In genomic region chrX:153935326-153935851, GRCh38 we compare ENCODE assay signal across 8 cellular contexts. TPM values are rescaled to one million over a fixed set of nuclear protein-coding genes. Genes with fewer than 3 reads are reported as not detected.
A peak's percentile ranks its signal among the peaks of the same experiment; 100 is the strongest.
DNase-seq lines count a peak whose midpoint lies in the region; ATAC-seq and TF ChIP-seq lines count a peak whose summit lies in the region.

No MANE protein-coding gene starts in this region.

- WGBS in stomach, 5 donors: 6 to 35% (median 29%) methylated on average over 7 to 28 of the region's 32 CpGs

- H3K36me3 ChIP-seq in SJCRH30 (no peaks in the 10 kb centered on the region), stomach (peaks cover 3 to 24% (median 22%) of the 10 kb centered on the region in 4 donors)

- H3K27ac Mint-ChIP-seq in glutamatergic neuron (ENCODE audit: unreplicated experiment): no peak overlapping the region

- no peak for TF ChIP-seq CTCF in AG09309 (IDR thresholded peaks at IDR 0.05; ENCODE audit: control insufficient read depth, insufficient read depth, low read depth, low read length, missing control alignments)
- TF ChIP-seq CTCF in glutamatergic neuron (IDR thresholded peaks at IDR 0.05; ENCODE audit: partially characterized antibody, unreplicated experiment): no peak
- TF ChIP-seq CTCF in stomach (IDR thresholded peaks at IDR 0.05): no peak

- H3K9me3 Mint-ChIP-seq in glutamatergic neuron (ENCODE audit: unreplicated experiment): peaks cover 1% of the 10 kb centered on the region

- H3K4me3 ChIP-seq in AG09309 (ENCODE audit: control insufficient read depth, low read depth, low read length): peak overlapping the region; percentile 30
- peak overlapping the region; percentile 26; the same call in 1 of the 2 replicates for H3K4me3 ChIP-seq in SJCRH30
- H3K4me3 ChIP-seq in stomach: peak overlapping the region; percentile 64 to 85 (median 76)

- no peaks in the 10 kb centered on the region for H3K36me3 Mint-ChIP-seq in glutamatergic neuron (ENCODE audit: unreplicated experiment)

- peak; percentile 37 for ATAC-seq in GM19455 (IDR thresholded peaks at IDR 0.05; ENCODE audit: unreplicated experiment)

- peak overlapping the region; percentile 78 for H3K4me3 Mint-ChIP-seq in glutamatergic neuron (ENCODE audit: unreplicated experiment)

- H3K4me1 ChIP-seq in SJCRH30: no peaks in the 10 kb centered on the region
- H3K4me1 ChIP-seq in stomach: peaks cover 0 to 33% (median 21%) of the 10 kb centered on the region in 4 donors

- TF ChIP-seq EP300 in stomach (IDR thresholded peaks at IDR 0.05): no peak

- H3K27ac ChIP-seq in SJCRH30 (no peak overlapping the region), stomach (peak overlapping the region in 3 of 5 donors; percentile 47 to 86 (median 77))

- no peaks in the 10 kb centered on the region for H3K9me3 ChIP-seq in SJCRH30 (replicated peaks)
- no peaks in the 10 kb centered on the region for H3K9me3 ChIP-seq in stomach

- TF ChIP-seq POLR2A in stomach (IDR thresholded peaks at IDR 0.05): no peak

- H3K27me3 ChIP-seq in SJCRH30: no peaks in the 10 kb centered on the region
- no peaks in the 10 kb centered on the region for H3K27me3 ChIP-seq in stomach

- in situ Hi-C loops in G401 (cut with HindIII; ENCODE audit: low sequenced_read_pairs): no loop called here

- H3K4me1 Mint-ChIP-seq in glutamatergic neuron (ENCODE audit: low read depth, unreplicated experiment): no peaks in the 10 kb centered on the region

- intact Hi-C loops in stomach (cut with DNase I; ENCODE audit: low total_unique reads): no loop called here

- DNase-seq in AG09309 (ENCODE audit: low read depth) (no peak), SJCRH30 (no peak), glutamatergic neuron (no peak), stomach (no peak), NCI-H345 (lab: John Stamatoyannopoulos, UW) (no peak), G401 (ENCODE audit: low spot score) (no peak), NCI-H524 (lab: John Stamatoyannopoulos, UW) (no peak)

- peaks cover 2% of the 10 kb centered on the region for H3K27me3 Mint-ChIP-seq in glutamatergic neuron (ENCODE audit: unreplicated experiment)

RNA-seq across cellular contexts. Expression of gene NAA10, which starts 0.6 kb away (rescaled TPM):
- 58.6 and 69.6 TPM in 2 replicates for total RNA-seq in SJCRH30 (2014; rRNA removed; shearing (Covaris generic))
- total RNA-seq in glutamatergic neuron (ENCODE audit: unreplicated experiment) (129 TPM), stomach (10 to 100 TPM; 23.2 to 63.8 (median 35.6) TPM)
- polyA plus RNA-seq in stomach: 100 to 1,000 TPM; 114 to 161 (median 125) TPM
- total RNA-seq in G401 (2014; rRNA removed; shearing (Covaris generic)): 136 and 159 TPM in 2 replicates

RNA-seq across cellular contexts. Expression of gene RENBP, which starts 9.1 kb away (rescaled TPM):
- total RNA-seq in SJCRH30 (2014; rRNA removed; shearing (Covaris generic)): 0.18 TPM in 1 of 2 replicates, not detected in the other
- 16.1 TPM for total RNA-seq in glutamatergic neuron (ENCODE audit: unreplicated experiment)
- total RNA-seq in stomach: 1 to 10 TPM in 2 of 5 donors, not detected in 3; 2.3 to 8.3 TPM
- 10 to 100 TPM in 1 of 3 donors, 1 to 10 TPM in 2; 4.4 to 12.7 (median 8.1) TPM for polyA plus RNA-seq in stomach
- total RNA-seq in G401 (2014; rRNA removed; shearing (Covaris generic)): 7.1 and 8.4 TPM in 2 replicates

RNA-seq across cellular contexts. Expression of gene ARHGAP4, which starts 9.3 kb away (rescaled TPM):
- 7.7 and 8.2 TPM in 2 replicates for total RNA-seq in SJCRH30 (2014; rRNA removed; shearing (Covaris generic))
- total RNA-seq in glutamatergic neuron (ENCODE audit: unreplicated experiment) (33.5 TPM), stomach (10 to 100 TPM; 18.5 to 93.9 (median 67.7) TPM)
- polyA plus RNA-seq in stomach: 10 to 100 TPM; 24.9 to 35.5 (median 25.2) TPM
- 55.7 and 62.6 TPM in 2 replicates for total RNA-seq in G401 (2014; rRNA removed; shearing (Covaris generic))

RNA-seq across cellular contexts. Expression of gene AVPR2, which starts 30.9 kb away (rescaled TPM):
- total RNA-seq in SJCRH30 (2014; rRNA removed; shearing (Covaris generic)): not detected in 2 replicates
- total RNA-seq in glutamatergic neuron (ENCODE audit: unreplicated experiment) (not detected), stomach (under 1 TPM in 1 of 5 donors, not detected in 4; 0.37 TPM)
- 1 to 10 TPM in 2 of 3 donors, under 1 TPM in 1; 0.19 to 1.4 (median 1.1) TPM for polyA plus RNA-seq in stomach
- total RNA-seq in G401 (2014; rRNA removed; shearing (Covaris generic)): 0.25 TPM in 1 of 2 replicates, not detected in the other

RNA-seq across cellular contexts. Expression of gene HCFC1, which starts 36.2 kb away (rescaled TPM):
- total RNA-seq in SJCRH30 (2014; rRNA removed; shearing (Covaris generic)): 55.6 and 56.9 TPM in 2 replicates
- total RNA-seq in glutamatergic neuron (ENCODE audit: unreplicated experiment) (84.0 TPM), stomach (10 to 100 TPM; 13.2 to 61.6 (median 35.3) TPM)
- polyA plus RNA-seq in stomach: 10 to 100 TPM in 2 of 3 donors, 1 to 10 TPM in 1; 9.0 to 13.9 (median 12.6) TPM
- 12.4 and 16.1 TPM in 2 replicates for total RNA-seq in G401 (2014; rRNA removed; shearing (Covaris generic))
